Comparison of ENCODE assay signal across 31 cellular contexts in the genomic region with DNA sequence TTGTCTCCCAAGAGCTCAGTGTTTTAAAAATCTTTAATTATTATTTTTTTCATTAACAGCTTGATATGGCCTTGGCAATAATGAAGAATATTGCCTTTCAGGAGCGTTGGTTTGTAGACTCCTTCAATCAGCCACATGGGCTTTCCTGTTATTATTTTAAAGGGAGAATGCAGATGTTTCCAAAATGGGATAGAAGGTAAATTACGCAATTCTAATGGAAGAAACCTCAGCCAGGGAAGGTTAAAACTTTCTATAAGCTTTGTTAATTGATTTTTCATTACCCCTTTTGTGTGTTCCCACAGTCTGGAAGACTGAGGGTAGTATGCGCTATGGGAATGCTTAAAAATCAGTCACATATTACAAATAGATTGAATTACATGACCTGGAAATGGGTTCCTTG.
DNase-seq lines count a peak whose midpoint lies in the region; ATAC-seq, FAIRE-seq and TF ChIP-seq lines count a peak whose summit lies in the region.
"Had no signal": no experiment of that assay in that cellular context is flagged by ENCODE, and none has a peak within 500 bp of the region (broad histone marks: within the 10 kb centered on the region; RNA-seq: fewer than 3 reads in every experiment).

No MANE protein-coding gene starts in this region.

- no peak overlapping the region for H2BK15ac ChIP-seq in IMR-90 (ENCODE audit: low read depth, low read length)
- no peak overlapping the region for H2BK15ac ChIP-seq in H1 (ENCODE audit: low read length)

- no peak overlapping the region for H4K5ac ChIP-seq in IMR-90 (ENCODE audit: low read depth, low read length)
- H4K5ac ChIP-seq in H1 (ENCODE audit: insufficient read length, low read depth, low read length) = no peak overlapping the region

- CTCF ChIA-PET in IMR-90 (lab: Yijun Ruan, JAX) = interaction anchor here (0.7 to 0.8 kb wide), 2 partner anchors 14 to 22 kb away, joined by 3 to 5 read pairs; no protein-coding TSS in a partner anchor
- CTCF ChIA-PET in H1 (lab: Charles Lee; ENCODE audit: partially characterized antibody) = no interaction called here

- in situ Hi-C loops in IMR-90 (cut with MboI; ENCODE audit: low sequenced_read_pairs) = no loop called here

- H3K4me2 ChIP-seq in IMR-90 (ENCODE audit: low read depth, low read length) (no peak overlapping the region), H1 (ENCODE audit: insufficient read depth in 1 of 2, low read depth in 2 of 2, low read length in 2 of 2) (no peak overlapping the region)
- H3K4me2 ChIP-seq: A549; BLaER1; BLaER1 treated with 17β-estradiol and CSF1 and Interleukin-3, amounts not matched to agents 10 nM and 100 nM had no signal

- H3K9ac ChIP-seq in IMR-90 (ENCODE audit: low read depth, low read length) (no peak overlapping the region), H1 (replicated peaks in 1 of 4; ENCODE audit: extremely low read depth in 1 of 4, low read depth in 3 of 4, low read length in 3 of 4) (no peak overlapping the region)
- H3K9ac ChIP-seq: BLaER1; BLaER1 treated with 17β-estradiol and CSF1 and Interleukin-3, amounts not matched to agents 10 nM and 100 nM had no signal

- H2AK9ac ChIP-seq in IMR-90 (replicated peaks; ENCODE audit: low read depth, low read length, poor library complexity) = no peak overlapping the region

- no peak overlapping the region for H3K4ac ChIP-seq in IMR-90 (ENCODE audit: low read depth, low read length)
- no peak overlapping the region for H3K4ac ChIP-seq in H1 (replicated peaks; ENCODE audit: insufficient read length, low read depth, low read length)

- intact Hi-C loops in IMR-90 (cut with micrococcal nuclease) = no loop called here

- H2BK120ac ChIP-seq in IMR-90 (ENCODE audit: low read depth, low read length) (no peak overlapping the region), H1 (replicated peaks; ENCODE audit: low read depth, low read length) (no peak overlapping the region)

- TF ChIP-seq EP300 in H1 (IDR thresholded peaks at IDR 0.05; ENCODE audit: borderline replicate concordance in 1 of 2, low read depth in 2 of 2, low read length in 2 of 2) = no peak

- no peak overlapping the region for H4K91ac ChIP-seq in IMR-90 (ENCODE audit: insufficient read depth, low read depth, low read length)
- H4K91ac ChIP-seq in H1 (replicated peaks; ENCODE audit: insufficient read length, low read length) = no peak overlapping the region

- no peak overlapping the region for H2BK5ac ChIP-seq in IMR-90 (ENCODE audit: low read depth, low read length, poor library complexity, severe bottlenecking)
- H2BK5ac ChIP-seq in H1 (ENCODE audit: low read depth, low read length) = no peak overlapping the region

- H4K8ac ChIP-seq in IMR-90 (ENCODE audit: low read depth in 2 of 2, low read length in 2 of 2) (no peak overlapping the region), H1 (ENCODE audit: extremely low read depth, insufficient read depth, low read length) (no peak overlapping the region)

- dilution Hi-C loops in IMR-90 (cut with HindIII; ENCODE audit: low sequenced_read_pairs, unreplicated experiment) = no loop called here

- no peaks in the 10 kb centered on the region for H3K9me1 ChIP-seq in IMR-90 (ENCODE audit: insufficient read depth, low read length)

- no peaks in the 10 kb centered on the region for H3K4me1 ChIP-seq in IMR-90 (ENCODE audit: control insufficient read depth, insufficient read depth, low read length)
- H3K4me1 ChIP-seq in H1 (replicated peaks in 1 of 4; ENCODE audit: control insufficient read depth in 3 of 4, insufficient read depth in 4 of 4, low read length in 3 of 4) = peaks cover 0 to 9% (median 7%) of the 10 kb centered on the region in 4 experiments; a peak in 4 of 7 replicates
- no peaks in the 10 kb centered on the region for H3K4me1 ChIP-seq in right atrium auricular region
- H3K4me1 ChIP-seq: A549, BE2C, BLaER1, Caco-2 had no signal

- H3K23ac ChIP-seq in IMR-90 (ENCODE audit: low read depth, low read length) (no peak overlapping the region), H1 (ENCODE audit: insufficient read length) (no peak overlapping the region)

- no peak for ATAC-seq in IMR-90 (ENCODE audit: low read depth)
- ATAC-seq: A549; CD8-positive, alpha-beta T cell had no signal

- POLR2A ChIA-PET in IMR-90 (lab: Charles Lee; ENCODE audit: unreplicated experiment) (no interaction called here), H1 (lab: Charles Lee; ENCODE audit: partially characterized antibody) (no interaction called here)

- H3K79me2 ChIP-seq in H1 (ENCODE audit: control insufficient read depth in 1 of 2, insufficient read depth in 2 of 2, low read length in 2 of 2) = no peaks in the 10 kb centered on the region

- WGBS in IMR-90 (ENCODE audit: extremely low coverage in 2 of 2, insufficient read length in 1 of 2), 2 experiments = no CpG with 5 or more reads among the region's 3 CpGs
- WGBS in H1 (ENCODE audit: extremely low coverage in 1 of 2, insufficient coverage in 1 of 2, insufficient read length in 1 of 2, insufficient replicate concordance in 2 of 2, low coverage in 1 of 2, low lambda C conversion rate in 2 of 2, missing lambda C conversion rate in 1 of 2), 2 experiments = 97% methylated on average over 3 of the region's 3 CpGs; no CpG with 5 or more reads in 1 of the 2 experiments

- TF ChIP-seq POLR2A in IMR-90 (IDR thresholded peaks at IDR 0.05; ENCODE audit: low read depth, low read length) (no peak), H1 (IDR thresholded peaks at IDR 0.05; ENCODE audit: control extremely low read depth in 1 of 2, low read depth in 2 of 2, low read length in 2 of 2) (no peak)

- no peak overlapping the region for H3K18ac ChIP-seq in IMR-90 (ENCODE audit: low read depth, low read length)
- H3K18ac ChIP-seq in H1 (ENCODE audit: extremely low read depth, low read length) = no peak overlapping the region

- H4K20me1 ChIP-seq in IMR-90 (ENCODE audit: insufficient read depth, low read length) = no peaks in the 10 kb centered on the region
- no peaks in the 10 kb centered on the region for H4K20me1 ChIP-seq in H1 (replicated peaks in 1 of 2; ENCODE audit: control insufficient read depth in 1 of 2, insufficient read depth in 2 of 2, low read length in 2 of 2)
- H4K20me1 ChIP-seq: BLaER1; BLaER1 treated with 17β-estradiol and CSF1 and Interleukin-3, amounts not matched to agents 10 nM and 100 nM had no signal

- H2AK5ac ChIP-seq in IMR-90 (ENCODE audit: low read depth, low read length) (no peak overlapping the region), H1 (ENCODE audit: low read depth, low read length) (no peak overlapping the region)

- H3K27me3 ChIP-seq in IMR-90 (ENCODE audit: control insufficient read depth, insufficient read depth, low read length) (peaks cover 2% of the 10 kb centered on the region; the same call in 1 of the 2 replicates), H1 (replicated peaks in 1 of 4; ENCODE audit: control insufficient read depth in 3 of 4, extremely low read depth in 1 of 4, insufficient read depth in 3 of 4, low read length in 3 of 4) (no peaks in the 10 kb centered on the region), right atrium auricular region (peaks cover 0 to 3% of the 10 kb centered on the region in 2 donors)
- H3K27me3 ChIP-seq: BE2C; BLaER1; BLaER1 treated with 17β-estradiol and CSF1 and Interleukin-3, amounts not matched to agents 10 nM and 100 nM had no signal

- no peak for TF ChIP-seq CTCF in IMR-90 (conservative IDR thresholded peaks at IDR 0.05; ENCODE audit: low read depth, low read length)
- TF ChIP-seq CTCF in H1 (IDR thresholded peaks at IDR 0.05; ENCODE audit: control extremely low read depth in 1 of 3, insufficient read depth in 1 of 3, low read depth in 1 of 3, low read length in 3 of 3) = no peak
- TF ChIP-seq CTCF in right atrium auricular region (IDR thresholded peaks at IDR 0.05) = no peak

- no peak overlapping the region for H3K14ac ChIP-seq in IMR-90 (replicated peaks; ENCODE audit: low read depth, low read length)
- no peak overlapping the region for H3K14ac ChIP-seq in H1 (ENCODE audit: insufficient read length)

- TF ChIP-seq RAD21 in IMR-90 (IDR thresholded peaks at IDR 0.05; ENCODE audit: low read length) (no peak), H1 (IDR thresholded peaks at IDR 0.05 in 1 of 2, conservative IDR thresholded peaks at IDR 0.05 in 1 of 2; ENCODE audit: low read depth in 2 of 2, low read length in 2 of 2) (no peak)

- no peak overlapping the region for H2BK20ac ChIP-seq in IMR-90 (ENCODE audit: low read depth, low read length)
- H2BK20ac ChIP-seq in H1 (ENCODE audit: low read length) = no peak overlapping the region

- no peak overlapping the region for H2AFZ ChIP-seq in IMR-90 (replicated peaks; ENCODE audit: low read length, poor library complexity)
- H2AFZ ChIP-seq in H1 (ENCODE audit: low read length) = no peak overlapping the region

- H3K9me3 ChIP-seq in IMR-90 (ENCODE audit: control insufficient read depth, insufficient read depth, low read length) = no peaks in the 10 kb centered on the region
- H3K9me3 ChIP-seq in H1 (ENCODE audit: insufficient read depth in 2 of 2, low read depth in 1 of 2, low read length in 1 of 2) = no peaks in the 10 kb centered on the region
- no peaks in the 10 kb centered on the region for H3K9me3 ChIP-seq in right atrium auricular region
- H3K9me3 ChIP-seq: A549; BE2C; BLaER1; BLaER1 treated with 17β-estradiol and CSF1 and Interleukin-3, amounts not matched to agents 10 nM and 100 nM; Caco-2 had no signal

- no peak for DNase-seq in IMR-90
- DNase-seq in H1 (ENCODE audit: low read depth in 1 of 2, low spot score in 2 of 2) = no peak
- no peak for DNase-seq in stimulated activated CD4-positive, alpha-beta T cell treated with anti-CD3 and anti-CD28 coated beads, Interleukin-2, amount 100 ng/mL, for 24 hours
- no peak for DNase-seq in right atrium auricular region (ENCODE audit: low spot score)
- DNase-seq: 8988T; ACHN; AML-193; BE2C; C1 segment of cervical spinal cord; Caco-2; Calu3; CD4-positive, alpha-beta memory T cell; CD4-positive, alpha-beta T cell; CD4-positive, CD25-positive, alpha-beta regulatory T cell; CD8-positive, alpha-beta memory T cell; CD8-positive, alpha-beta T cell; COR-L47; DMS 273 treated with DMSO at 0.1 percent for 48 hours; DMS153; DMS53; DMS79; DMS79 treated with DMSO at 0.1 percent for 48 hours; DND-41; EL had no signal

- H3K23me2 ChIP-seq in H1 (ENCODE audit: low read depth, low read length) = no peaks in the 10 kb centered on the region

- BruUV-seq in IMR-90 (replicated peaks; lab: Mats Ljungman, UMichigan) = no TSS peak

- H3K79me1 ChIP-seq in IMR-90 (ENCODE audit: low read depth in 1 of 2, low read length in 2 of 2) (no peaks in the 10 kb centered on the region), H1 (ENCODE audit: low read depth, low read length) (no peaks in the 10 kb centered on the region)

- H3K36me3 ChIP-seq in IMR-90 (ENCODE audit: control insufficient read depth, insufficient read depth, low read length) = no peaks in the 10 kb centered on the region
- no peaks in the 10 kb centered on the region for H3K36me3 ChIP-seq in H1 (ENCODE audit: control insufficient read depth in 2 of 4, insufficient read depth in 4 of 4, low read length in 3 of 4)
- no peaks in the 10 kb centered on the region for H3K36me3 ChIP-seq in right atrium auricular region
- H3K36me3 ChIP-seq: BE2C; BLaER1; BLaER1 treated with 17β-estradiol and CSF1 and Interleukin-3, amounts not matched to agents 10 nM and 100 nM had no signal

- no peak overlapping the region for H2BK12ac ChIP-seq in H1 (ENCODE audit: low read depth, low read length)

- no peak overlapping the region for H3K4me3 ChIP-seq in IMR-90 (ENCODE audit: insufficient read depth, low read depth, low read length)
- H3K4me3 ChIP-seq in H1 (ENCODE audit: extremely low read depth in 1 of 4, insufficient read depth in 2 of 4, low read depth in 3 of 4, low read length in 4 of 4) = no peak overlapping the region
- no peak overlapping the region for H3K4me3 ChIP-seq in right atrium auricular region
- H3K4me3 ChIP-seq: A549; BLaER1; BLaER1 treated with 17β-estradiol and CSF1 and Interleukin-3, amounts not matched to agents 10 nM and 100 nM had no signal

- no peak overlapping the region for H3K27ac ChIP-seq in IMR-90 (ENCODE audit: insufficient read depth, low read length)
- no peak overlapping the region for H3K27ac ChIP-seq in H1 (ENCODE audit: low read depth, low read length)
- H3K27ac ChIP-seq in right atrium auricular region = no peak overlapping the region
- H3K27ac ChIP-seq: 22Rv1; A549; BLaER1; BLaER1 treated with 17β-estradiol and CSF1 and Interleukin-3, amounts not matched to agents 10 nM and 100 nM; C4-2B had no signal

- no peak for FAIRE-seq in H1 (lab: Jason Lieb, UNC)
- FAIRE-seq: A204.1, A549, D721Med had no signal

- no peak overlapping the region for H3K56ac ChIP-seq in IMR-90 (ENCODE audit: extremely low read depth, insufficient read depth, low read length)
- no peak overlapping the region for H3K56ac ChIP-seq in H1 (replicated peaks; ENCODE audit: insufficient read length, low read depth, low read length)
